In genomic region chr2:201118957-201119848, GRCh38 we compare ENCODE assay signal across 8 cellular contexts. TPM values are rescaled to one million over a fixed set of nuclear protein-coding genes. Genes with fewer than 3 reads are reported as not detected.
DNase-seq lines count a peak whose midpoint lies in the region; ATAC-seq and TF ChIP-seq lines count a peak whose summit lies in the region.

No MANE protein-coding gene starts in this region.

- peaks cover 64% of the 10 kb centered on the region for H3K79me2 ChIP-seq in PC-9 (ENCODE audit: low read depth)

- H3K9me3 ChIP-seq in CD4-positive, alpha-beta memory T cell (ENCODE audit: control insufficient read depth in 1 of 2, low read length in 2 of 2), result no peaks in the 10 kb centered on the region
- H3K9me3 ChIP-seq in PC-9 (ENCODE audit: insufficient read depth, low read depth), result no peaks in the 10 kb centered on the region
- H3K9me3 ChIP-seq in lung (ENCODE audit: control insufficient read depth in 2 of 2, insufficient read depth in 1 of 2, low read length in 1 of 2), result no peaks in the 10 kb centered on the region

- H3K4me2 ChIP-seq in PC-9, result peak overlapping the region; percentile 89

- TF ChIP-seq CTCF in PC-9 (conservative IDR thresholded peaks at IDR 0.05) (no peak), chondrocyte (IDR thresholded peaks at IDR 0.05) (no peak), lung (IDR thresholded peaks at IDR 0.05; ENCODE audit: control extremely low read depth, extremely low read depth) (no peak)

- H3K27ac ChIP-seq in CD4-positive, alpha-beta memory T cell (ENCODE audit: low read depth, low read length), result peak overlapping the region; percentile 91
- H3K27ac ChIP-seq in PC-9 (peak overlapping the region; percentile 100), lung (ENCODE audit: low read depth in 1 of 2, low read length in 1 of 2) (peak overlapping the region; percentile 99 to 100)

- ATAC-seq in GM21723 (IDR thresholded peaks at IDR 0.05; ENCODE audit: unreplicated experiment), result peak; percentile 4
- ATAC-seq in lung (ENCODE audit: insufficient read depth, low FRiP score), result peak; percentile 1
- no peak for ATAC-seq in GM19455 (IDR thresholded peaks at IDR 0.05; ENCODE audit: unreplicated experiment)

- H3K27me3 ChIP-seq in CD4-positive, alpha-beta memory T cell (ENCODE audit: insufficient read depth, low read length), result no peaks in the 10 kb centered on the region
- no peaks in the 10 kb centered on the region for H3K27me3 ChIP-seq in PC-9 (ENCODE audit: insufficient read depth, low read depth)
- no peaks in the 10 kb centered on the region for H3K27me3 ChIP-seq in lung (ENCODE audit: control insufficient read depth, insufficient read depth)

- peaks cover 30 to 56% of the 10 kb centered on the region in 2 donors for H3K36me3 Mint-ChIP-seq in CD4-positive, alpha-beta memory T cell
- H3K36me3 Mint-ChIP-seq in chondrocyte (ENCODE audit: low read depth), result no peaks in the 10 kb centered on the region

- H3K36me3 ChIP-seq in CD4-positive, alpha-beta memory T cell (ENCODE audit: insufficient read depth, low read length), result no peaks in the 10 kb centered on the region
- H3K36me3 ChIP-seq in PC-9 (ENCODE audit: low read depth), result peaks cover 14% of the 10 kb centered on the region; the same call in 1 of the 2 replicates
- peaks cover 0 to 3% of the 10 kb centered on the region in 2 donors for H3K36me3 ChIP-seq in lung (ENCODE audit: control insufficient read depth in 2 of 2, insufficient read depth in 2 of 2, low read length in 2 of 2)

- peak overlapping the region; percentile 92 to 100 (median 99) for H3K27ac Mint-ChIP-seq in CD4-positive, alpha-beta memory T cell
- peak overlapping the region; percentile 97 for H3K27ac Mint-ChIP-seq in chondrocyte (ENCODE audit: unreplicated experiment)

- CTCF ChIA-PET in CD4-positive, alpha-beta memory T cell (lab: Charles Lee; ENCODE audit: partially characterized antibody), result interaction anchor here (1.0 to 6.4 kb wide), 22 partner anchors 9 to 406 kb away, joined by 3 to 107 read pairs (median 10); partner anchors contain the start of genes CASP10, HYCC2, NDUFB3 and ORC2
- CTCF ChIA-PET in PC-9 (lab: Charles Lee), result interaction anchor here (0.6 kb wide), 2 partner anchors 17 to 660 kb away, joined by 3 to 4 read pairs; no protein-coding TSS in a partner anchor

- 3 to 4% methylated on average over 12 of the region's 12 CpGs for WGBS in lung, 2 donors

- DNase-seq in CD4-positive, alpha-beta memory T cell, result peak in 4 of 5 donors; percentile 24 to 37 (median 28)
- DNase-seq in PC-9 (peak in 1 of 2 experiments; percentile 60), chondrocyte (ENCODE audit: low spot score) (no peak), lung (ENCODE audit: low spot score) (no peak), AG20443 (ENCODE audit: low spot score) (no peak), epidermal melanocyte (ENCODE audit: insufficient read length, low spot score) (no peak)

- H3K4me3 ChIP-seq in CD4-positive, alpha-beta memory T cell (ENCODE audit: low read length in 2 of 2), result peak overlapping the region; percentile 78 to 98
- H3K4me3 ChIP-seq in PC-9 (peak overlapping the region; percentile 68), lung (peak overlapping the region; percentile 82)

- intact Hi-C loops in CD4-positive, alpha-beta memory T cell (cut with micrococcal nuclease), result loop anchor here (1.0 to 5.0 kb wide), 8 partner anchors 8 to 333 kb away; partner anchors contain the start of genes STRADB and TRAK2
- intact Hi-C loops in PC-9 (cut with micrococcal nuclease; ENCODE audit: unreplicated experiment), result loop anchor here (1.0 to 5.0 kb wide), 5 partner anchors 30 to 157 kb away; partner anchors contain the start of genes HYCC2, NDUFB3 and ORC2

- no TSS peak for BruUV-seq in PC-9 (replicated peaks; lab: Mats Ljungman, UMichigan)

- POLR2A ChIA-PET in CD4-positive, alpha-beta memory T cell (lab: Charles Lee; ENCODE audit: partially characterized antibody), result interaction anchor here (0.5 to 6.1 kb wide), 20 partner anchors 15 to 332 kb away, joined by 3 to 127 read pairs (median 28); partner anchors contain the start of genes BZW1, CASP10, CASP8 and CLK1
- POLR2A ChIA-PET in PC-9 (lab: Charles Lee; ENCODE audit: unreplicated experiment), result interaction anchor here (0.6 to 1.0 kb wide), 3 partner anchors 26 to 332 kb away, joined by 4 to 7 read pairs (median 5); partner anchors contain the start of gene TRAK2

- H4K20me1 ChIP-seq in PC-9 (ENCODE audit: insufficient read depth), result no peaks in the 10 kb centered on the region

- H3K27me3 Mint-ChIP-seq in CD4-positive, alpha-beta memory T cell, result peaks cover 0 to 2% of the 10 kb centered on the region in 2 donors
- H3K27me3 Mint-ChIP-seq in chondrocyte (ENCODE audit: low read depth), result no peaks in the 10 kb centered on the region

- H3K4me1 Mint-ChIP-seq in CD4-positive, alpha-beta memory T cell, result peaks cover 37 to 91% (median 50%) of the 10 kb centered on the region in 4 donors
- peaks cover 38% of the 10 kb centered on the region for H3K4me1 Mint-ChIP-seq in chondrocyte (ENCODE audit: low read depth)

- no peaks in the 10 kb centered on the region for H3K9me2 ChIP-seq in PC-9 (ENCODE audit: insufficient read depth)

- H3K4me1 ChIP-seq in CD4-positive, alpha-beta memory T cell (ENCODE audit: insufficient read depth, low read length), result peaks cover 56% of the 10 kb centered on the region
- peaks cover 67% of the 10 kb centered on the region for H3K4me1 ChIP-seq in PC-9 (replicated peaks; ENCODE audit: insufficient read depth)
- H3K4me1 ChIP-seq in lung (ENCODE audit: control insufficient read depth in 2 of 2, insufficient read depth in 2 of 2, low read length in 2 of 2), result peaks cover 8 to 9% of the 10 kb centered on the region in 2 donors

- H3F3A ChIP-seq in PC-9 (ENCODE audit: insufficient read depth, low read depth), result peaks cover 59% of the 10 kb centered on the region

- peaks cover 0 to 2% (median 0%) of the 10 kb centered on the region in 8 donors for H3K9me3 Mint-ChIP-seq in CD4-positive, alpha-beta memory T cell
- H3K9me3 Mint-ChIP-seq in chondrocyte (ENCODE audit: low read depth), result no peaks in the 10 kb centered on the region

- H3K4me3 Mint-ChIP-seq in CD4-positive, alpha-beta memory T cell, result peak overlapping the region; percentile 93 to 100 (median 100)
- peak overlapping the region; percentile 92 for H3K4me3 Mint-ChIP-seq in chondrocyte (ENCODE audit: unreplicated experiment)

- H2AFZ ChIP-seq in PC-9, result peak overlapping the region; percentile 93

RNA-seq across cellular contexts. Expression of gene CFLAR, which starts 3.2 kb away (rescaled TPM):
- 100 to 1,000 TPM; 222 to 235 TPM for total RNA-seq in CD4-positive, alpha-beta memory T cell
- polyA plus RNA-seq in CD4-positive, alpha-beta memory T cell, result 100 to 1,000 TPM; 127 to 155 TPM
- total RNA-seq in PC-9 (2021) (75.4 and 99.1 TPM in 2 replicates), chondrocyte (29.0 to 38.3 TPM (median 35.8 TPM) in 3 replicates), lung (100 to 1,000 TPM; 294 to 345 TPM)
- polyA plus RNA-seq in lung, result 100 to 1,000 TPM; 101 to 182 TPM

RNA-seq across cellular contexts. Expression of gene NDUFB3, which starts 47.4 kb away (rescaled TPM):
- total RNA-seq in CD4-positive, alpha-beta memory T cell, result 10 to 100 TPM; 48.7 to 53.6 TPM
- 100 to 1,000 TPM; 261 to 298 TPM for polyA plus RNA-seq in CD4-positive, alpha-beta memory T cell
- 93.1 and 96.7 TPM in 2 replicates for total RNA-seq in PC-9 (2021)
- total RNA-seq in chondrocyte, result 59.2 to 94.1 TPM (median 66.2 TPM) in 3 replicates
- total RNA-seq in lung, result 10 to 100 TPM; 46.2 to 71.5 TPM
- 10 to 100 TPM; 86.7 to 87.5 TPM for polyA plus RNA-seq in lung

RNA-seq across cellular contexts. Expression of gene HYCC2, which starts 47.7 kb away (rescaled TPM):
- 10 to 100 TPM; 33.1 to 36.4 TPM for total RNA-seq in CD4-positive, alpha-beta memory T cell
- 10 to 100 TPM; 23.5 to 25.2 TPM for polyA plus RNA-seq in CD4-positive, alpha-beta memory T cell
- total RNA-seq in PC-9 (2021), result 8.8 and 10.7 TPM in 2 replicates
- total RNA-seq in chondrocyte, result 12.0 to 18.0 TPM (median 13.4 TPM) in 3 replicates
- 10 to 100 TPM; 25.2 to 36.4 TPM for total RNA-seq in lung
- 1 to 10 TPM; 5.7 to 6.7 TPM for polyA plus RNA-seq in lung

Comparison
In these comparisons a context has a peak if more than half of its experiments do, and no peak if none do; other contexts are left out.
1. DNase-seq: peak in CD4-positive, alpha-beta memory T cell (4 of 5); none in chondrocyte (single experiment), lung (single experiment), AG20443 (single experiment) and epidermal melanocyte (single experiment).
2. Peak in every context shown above with its lines, with median percentiles within 50 percentile points of each other: H3K27ac ChIP-seq and H3K4me3 ChIP-seq.